8 cellular contexts compared by ENCODE assay signal in genomic region chr10:17228081-17229015, GRCh38. TPM values are rescaled to one million over a fixed set of nuclear protein-coding genes. Genes with fewer than 3 reads are reported as not detected.
DNase-seq lines count a peak whose midpoint lies in the region; ATAC-seq, FAIRE-seq and TF ChIP-seq lines count a peak whose summit lies in the region.

VIM (plus strand) TSS chr10:17228241; CDS start chr10:17229423, 1,182 bp downstream.

- peaks cover 20% of the 10 kb centered on the region; the same call in 1 of the 2 replicates for H3K36me3 ChIP-seq in KMS-11 (ENCODE audit: insufficient read depth)
- H3K36me3 ChIP-seq in kidney (ENCODE audit: control insufficient read depth in 1 of 2, insufficient read depth in 2 of 2, low read length in 2 of 2) = peaks cover 0 to 7% of the 10 kb centered on the region in 2 donors

- H3K79me2 ChIP-seq in KMS-11 (ENCODE audit: insufficient read depth, low read depth) = peaks cover 61% of the 10 kb centered on the region

- H2AFZ ChIP-seq in KMS-11 (ENCODE audit: low read depth) = peak within 1 kb of the TSS; percentile 44

- no peak within 1 kb of the TSS for H3K4me3 ChIP-seq in KMS-11 (IDR thresholded peaks at IDR 0.05; ENCODE audit: insufficient read depth, low read depth, low read length)
- peak within 1 kb of the TSS; percentile 58 to 78 for H3K4me3 ChIP-seq in kidney (ENCODE audit: low read length in 2 of 2)

- no peaks in the 10 kb centered on the region for H3K27me3 ChIP-seq in KMS-11 (ENCODE audit: insufficient read depth, low read depth)

- H3K9me3 ChIP-seq in kidney (ENCODE audit: control insufficient read depth in 1 of 2, low read length in 2 of 2) = no peaks in the 10 kb centered on the region

- peak within 1 kb of the TSS; percentile 58 for H3K4me2 ChIP-seq in KMS-11

- H3K4me1 ChIP-seq in KMS-11 (ENCODE audit: low read depth, poor library complexity, severe bottlenecking) = peaks cover 44% of the 10 kb centered on the region
- H3K4me1 ChIP-seq in kidney (ENCODE audit: control insufficient read depth in 1 of 2, insufficient read depth in 1 of 2, low read depth in 1 of 2, low read length in 2 of 2) = peaks cover 0 to 12% of the 10 kb centered on the region in 2 donors

- H3K9ac ChIP-seq in KMS-11 = peak within 1 kb of the TSS; percentile 94
- H3K9ac ChIP-seq in kidney (ENCODE audit: low read length in 2 of 2) = peak within 1 kb of the TSS; percentile 46 to 52

- intact Hi-C loops in kidney (cut with DNase I) = no loop called here

- H3K27ac ChIP-seq in KMS-11 = peak within 1 kb of the TSS; percentile 96
- peak within 1 kb of the TSS; percentile 96 to 98 for H3K27ac ChIP-seq in kidney (ENCODE audit: low read depth in 2 of 2, low read length in 2 of 2)

- peak; percentile 11 for DNase-seq in DMS53 treated with DMSO at 0.1 percent for 48 hours (lab: John Stamatoyannopoulos, UW; ENCODE audit: unreplicated experiment)
- peak; percentile 81 for DNase-seq in central memory CD4-positive, alpha-beta T cell
- DNase-seq in kidney = peak; percentile 97
- peak; percentile 89 for DNase-seq in stimulated activated CD4-positive, alpha-beta T cell treated with anti-CD3 and anti-CD28 coated beads, Interleukin-15, amount 100 ng/mL, for 24 hours
- no peak for DNase-seq in midbrain (lab: John Stamatoyannopoulos, UW)

- no peak for FAIRE-seq in kidney (lab: Jason Lieb, UNC)

- H4K20me1 ChIP-seq in KMS-11 (ENCODE audit: insufficient read depth) = peaks cover 26% of the 10 kb centered on the region

- TF ChIP-seq CTCF in KMS-11 (conservative IDR thresholded peaks at IDR 0.05; ENCODE audit: low read depth, low read length) = no peak
- peak; percentile 5 for TF ChIP-seq CTCF in kidney (IDR thresholded peaks at IDR 0.05; ENCODE audit: borderline replicate concordance, extremely low read depth, insufficient read depth)

- ATAC-seq in GM21717 (IDR thresholded peaks at IDR 0.05; ENCODE audit: unreplicated experiment) = peak; percentile 29
- peak; percentile 56 to 58 for ATAC-seq in activated CD4-positive, CD25-positive, alpha-beta regulatory T cell treated with anti-CD3 and anti-CD28 coated beads, Interleukin-2, amount 50 U/mL, for 24 hours

RNA-seq across cellular contexts. Expression of gene VIM, which starts in this region (rescaled TPM):
- total RNA-seq in kidney = 1,044 TPM
- polyA plus RNA-seq in kidney (ENCODE audit: insufficient read depth, low read depth, low replicate concordance) = 403 TPM
